16 cellular contexts compared by ENCODE assay signal in genomic region chr5:121399879-121400278, GRCh38.
DNase-seq lines count a peak whose midpoint lies in the region; ATAC-seq and TF ChIP-seq lines count a peak whose summit lies in the region.
"Had no signal": no experiment of that assay in that cellular context is flagged by ENCODE, and none has a peak within 500 bp of the region (broad histone marks: within the 10 kb centered on the region; RNA-seq: fewer than 3 reads in every experiment).

No MANE protein-coding gene starts in this region.

- DNase-seq in retinal pigment epithelial cell (ENCODE audit: low read depth), result peak; percentile 75
- no peak for DNase-seq in DMS 273 (lab: John Stamatoyannopoulos, UW; ENCODE audit: unreplicated experiment)
- no peak for DNase-seq in head of caudate nucleus
- no peak for DNase-seq in 8988T
- DNase-seq: activated CD4-positive, CD25-positive, alpha-beta regulatory T cell; activated T-cell treated with anti-CD3 and anti-CD28 coated beads, Interleukin-2, amount 50 U/mL, for 24 hours; CD8-positive, alpha-beta T cell; MM.1S; NCI-H2171; nephron progenitor cell; testis had no signal

- H3K4me3 ChIP-seq in retinal pigment epithelial cell (ENCODE audit: low read length), result no peak overlapping the region
- H3K4me3 ChIP-seq: skin epidermis, testis had no signal

- peak; percentile 83 for ATAC-seq in GM19035 (IDR thresholded peaks at IDR 0.05; ENCODE audit: unreplicated experiment)
- peak; percentile 71 for ATAC-seq in HG02588 (IDR thresholded peaks at IDR 0.05; ENCODE audit: unreplicated experiment)
- peak; percentile 78 for ATAC-seq in HG03135 (IDR thresholded peaks at IDR 0.05; ENCODE audit: unreplicated experiment)
- ATAC-seq: CD8-positive, alpha-beta T cell; esophagus mucosa had no signal

- intact Hi-C loops in head of caudate nucleus (cut with DNase I), result no loop called here

- TF ChIP-seq CTCF in retinal pigment epithelial cell (conservative IDR thresholded peaks at IDR 0.05; ENCODE audit: low read depth, low read length), result no peak
